In genomic region chr9:98380065-98380681, GRCh38 we compare ENCODE assay signal across 8 cellular contexts.
DNase-seq lines count a peak whose midpoint lies in the region; ATAC-seq, FAIRE-seq and TF ChIP-seq lines count a peak whose summit lies in the region.
"Had no signal": no experiment of that assay in that cellular context is flagged by ENCODE, and none has a peak within 500 bp of the region (broad histone marks: within the 10 kb centered on the region; RNA-seq: fewer than 3 reads in every experiment).

No MANE protein-coding gene starts in this region.

- H3K36me3 ChIP-seq in Karpas-422 (ENCODE audit: insufficient read depth, low read length) = no peaks in the 10 kb centered on the region
- H3K36me3 ChIP-seq in endothelial cell of umbilical vein (ENCODE audit: control insufficient read depth in 2 of 2, extremely low read depth in 1 of 2, insufficient read depth in 2 of 2, low read length in 2 of 2) = no peaks in the 10 kb centered on the region
- H3K36me3 ChIP-seq in small intestine (ENCODE audit: control insufficient read depth in 2 of 2, insufficient read depth in 2 of 2, low read length in 2 of 2) = no peaks in the 10 kb centered on the region

- H4K20me1 ChIP-seq in Karpas-422 (ENCODE audit: insufficient read depth, low read depth, low read length) = no peaks in the 10 kb centered on the region
- no peaks in the 10 kb centered on the region for H4K20me1 ChIP-seq in endothelial cell of umbilical vein (replicated peaks; ENCODE audit: control insufficient read depth, extremely low read depth, insufficient read depth, low read length)

- H3K27me3 ChIP-seq in Karpas-422 (ENCODE audit: low read length) (no peaks in the 10 kb centered on the region), endothelial cell of umbilical vein (ENCODE audit: control insufficient read depth in 2 of 2, insufficient read depth in 2 of 2, low read length in 2 of 2) (no peaks in the 10 kb centered on the region), small intestine (ENCODE audit: control insufficient read depth in 2 of 2, insufficient read depth in 2 of 2, low read length in 2 of 2) (no peaks in the 10 kb centered on the region)

- H3K4me1 Mint-ChIP-seq in activated naive CD8-positive, alpha-beta T cell treated with anti-CD3 and anti-CD28 coated beads for 36 hours = no peaks in the 10 kb centered on the region

- H3K27me3 Mint-ChIP-seq in activated naive CD8-positive, alpha-beta T cell treated with anti-CD3 and anti-CD28 coated beads for 36 hours = no peaks in the 10 kb centered on the region

- peak overlapping the region; percentile 3 for H3K4me2 ChIP-seq in Karpas-422 (ENCODE audit: low read depth, low read length, poor library complexity, severe bottlenecking)
- no peak overlapping the region for H3K4me2 ChIP-seq in endothelial cell of umbilical vein (ENCODE audit: insufficient read depth, low read length)

- no peaks in the 10 kb centered on the region for H3K36me3 Mint-ChIP-seq in activated naive CD8-positive, alpha-beta T cell treated with anti-CD3 and anti-CD28 coated beads for 36 hours

- FAIRE-seq in endothelial cell of umbilical vein (lab: Jason Lieb, UNC) (no peak), small intestine (lab: Jason Lieb, UNC) (no peak)

- dilution Hi-C loops in endothelial cell of umbilical vein (cut with MboI; ENCODE audit: extremely low pct_ligation_motif_present, low sequenced_read_pairs) = no loop called here

- H3K4me1 ChIP-seq in Karpas-422 (ENCODE audit: low read length) (peaks cover 18% of the 10 kb centered on the region), endothelial cell of umbilical vein (ENCODE audit: control insufficient read depth, extremely low read depth, insufficient read depth, low read length) (peaks cover 10% of the 10 kb centered on the region), small intestine (ENCODE audit: control insufficient read depth in 2 of 2, insufficient read depth in 1 of 2, low read depth in 1 of 2, low read length in 1 of 2) (peaks cover 0 to 4% of the 10 kb centered on the region in 2 donors)

- ATAC-seq in GM18907 (IDR thresholded peaks at IDR 0.05; ENCODE audit: unreplicated experiment) (peak; percentile 51), HG02884 (IDR thresholded peaks at IDR 0.05; ENCODE audit: unreplicated experiment) (no peak)

- POLR2A ChIA-PET in endothelial cell of umbilical vein (lab: Charles Lee) = no interaction called here

- no TSS peak for BruUV-seq in endothelial cell of umbilical vein (replicated peaks; lab: Mats Ljungman, UMichigan)

- no peak overlapping the region for H3K4me3 Mint-ChIP-seq in activated naive CD8-positive, alpha-beta T cell treated with anti-CD3 and anti-CD28 coated beads for 36 hours

- no peak for TF ChIP-seq CTCF in endothelial cell of umbilical vein (IDR thresholded peaks at IDR 0.05; ENCODE audit: extremely low read depth in 1 of 2, insufficient read depth in 1 of 2, low read depth in 1 of 2, low read length in 2 of 2)

- H3K9me2 ChIP-seq in Karpas-422 (replicated peaks; ENCODE audit: insufficient read depth, low read length) = no peaks in the 10 kb centered on the region

- H3K4me3 ChIP-seq in Karpas-422 (ENCODE audit: low read length) (no peak overlapping the region), endothelial cell of umbilical vein (replicated peaks in 1 of 3; ENCODE audit: insufficient read depth in 1 of 3, low read depth in 1 of 3, low read length in 3 of 3) (no peak overlapping the region), small intestine (ENCODE audit: low read depth in 1 of 2, low read length in 2 of 2) (no peak overlapping the region)

- H3K9me3 ChIP-seq in Karpas-422 (ENCODE audit: low read length) (no peaks in the 10 kb centered on the region), endothelial cell of umbilical vein (replicated peaks; ENCODE audit: control insufficient read depth, insufficient read depth, low read length) (no peaks in the 10 kb centered on the region), small intestine (ENCODE audit: control insufficient read depth, low read depth) (no peaks in the 10 kb centered on the region)

- no peak overlapping the region for H3K27ac ChIP-seq in Karpas-422 (ENCODE audit: low read length)
- H3K27ac ChIP-seq in endothelial cell of umbilical vein (ENCODE audit: insufficient read depth, low read depth, low read length) = no peak overlapping the region
- H3K27ac ChIP-seq in small intestine (ENCODE audit: low read depth in 1 of 2, low read length in 1 of 2) = no peak overlapping the region

- DNase-seq in Karpas-422 (peak; percentile 60), endothelial cell of umbilical vein (ENCODE audit: low read depth, low spot score) (peak; percentile 8), small intestine (peak; percentile 58)
- no peak for DNase-seq in activated CD4-positive, alpha-beta T cell treated with anti-CD3 and anti-CD28 coated beads, Interleukin-2, amount 50 U/mL, for 4 hours
- DNase-seq in activated naive CD8-positive, alpha-beta T cell treated with anti-CD3 and anti-CD28 coated beads for 36 hours = no peak
- DNase-seq: SHP77 had no signal

- CTCF ChIA-PET in endothelial cell of umbilical vein (lab: Charles Lee) = interaction anchor here (0.7 to 2.7 kb wide), 6 partner anchors 16 to 396 kb away, joined by 3 to 12 read pairs (median 4); no protein-coding TSS in a partner anchor

- intact Hi-C loops in endothelial cell of umbilical vein (cut with micrococcal nuclease) = no loop called here

- H3K9ac ChIP-seq in Karpas-422 (ENCODE audit: low read length) (no peak overlapping the region), endothelial cell of umbilical vein (replicated peaks; ENCODE audit: extremely low read depth, insufficient read depth, low read length) (no peak overlapping the region)

- H3K79me2 ChIP-seq in Karpas-422 (ENCODE audit: low read length) (no peaks in the 10 kb centered on the region), endothelial cell of umbilical vein (ENCODE audit: control insufficient read depth, insufficient read depth, low read length) (no peaks in the 10 kb centered on the region)

- H3K9me3 Mint-ChIP-seq in activated naive CD8-positive, alpha-beta T cell treated with anti-CD3 and anti-CD28 coated beads for 36 hours = no peaks in the 10 kb centered on the region

- WGBS in small intestine, 3 donors = 30 to 41% (median 31%) methylated on average over 19 of the region's 19 CpGs

- H2AFZ ChIP-seq in Karpas-422 (ENCODE audit: low read length) (no peak overlapping the region), endothelial cell of umbilical vein (ENCODE audit: low read depth, low read length) (peak overlapping the region; percentile 54)

- H3K9me1 ChIP-seq in endothelial cell of umbilical vein (replicated peaks; ENCODE audit: control insufficient read depth, extremely low read depth, insufficient read depth, low read length) = no peaks in the 10 kb centered on the region

- TF ChIP-seq POLR2A in endothelial cell of umbilical vein (IDR thresholded peaks at IDR 0.05; ENCODE audit: low read depth, low read length) = no peak

- no peak overlapping the region for H3K27ac Mint-ChIP-seq in activated naive CD8-positive, alpha-beta T cell treated with anti-CD3 and anti-CD28 coated beads for 36 hours

TF ChIP-seq in endothelial cell of umbilical vein, 7 proteins besides CTCF, POLR2A, EP300 and RAD21:
- TF ChIP-seq GATA2 (IDR thresholded peaks at IDR 0.05; ENCODE audit: insufficient read depth, insufficient read length, low read depth, low read length) (no peak), MYC (IDR thresholded peaks at IDR 0.05; ENCODE audit: low read depth, low read length) (no peak), POLR2AphosphoS5 (IDR thresholded peaks at IDR 0.05; ENCODE audit: insufficient read depth, low read depth, low read length) (no peak), FOS (IDR thresholded peaks at IDR 0.05; ENCODE audit: borderline replicate concordance, insufficient read depth, low read length) (no peak), MAX (IDR thresholded peaks at IDR 0.05; ENCODE audit: insufficient read depth, insufficient read length) (no peak), EZH2 (IDR thresholded peaks at IDR 0.05; ENCODE audit: borderline replicate concordance, low read depth, low read length, severe bottlenecking) (no peak), JUN (IDR thresholded peaks at IDR 0.05; ENCODE audit: borderline replicate concordance, insufficient read depth, insufficient read length, low read depth) (no peak)

Comparison
In these comparisons a context has a peak if more than half of its experiments do, and no peak if none do; other contexts are left out.
1. DNase-seq: peak in Karpas-422 (single experiment), endothelial cell of umbilical vein (single experiment) and small intestine (single experiment); none in activated CD4-positive, alpha-beta T cell treated with anti-CD3 and anti-CD28 coated beads, Interleukin-2, amount 50 U/mL, for 4 hours (0 of 2) and activated naive CD8-positive, alpha-beta T cell treated with anti-CD3 and anti-CD28 coated beads for 36 hours (single experiment).